8 cellular contexts compared by ENCODE assay signal in the genomic region with DNA sequence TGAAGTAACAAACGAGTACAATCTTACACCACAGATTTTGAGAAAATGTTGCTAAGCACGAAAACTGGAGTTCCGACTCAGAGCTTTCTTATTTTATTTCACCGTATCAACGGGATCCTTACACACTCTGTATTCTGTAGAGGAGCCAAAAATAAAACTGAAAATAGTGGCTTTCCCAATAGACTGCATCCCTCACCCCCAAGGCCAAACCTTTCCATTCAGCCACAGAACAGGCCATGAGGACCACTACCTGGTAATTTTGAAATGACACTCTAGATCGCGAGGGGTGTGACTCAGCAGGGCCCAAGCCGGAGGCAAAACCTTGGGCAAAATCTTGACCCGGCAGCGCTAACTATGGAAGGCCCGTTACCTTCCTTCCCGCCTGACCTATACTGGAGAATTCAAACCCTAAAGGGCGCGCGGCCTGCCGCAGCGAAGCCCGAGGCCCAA. TPM values are rescaled to one million over a fixed set of nuclear protein-coding genes. Genes with fewer than 3 reads are reported as not detected.
A peak's percentile ranks its signal among the peaks of the same experiment; 100 is the strongest.
DNase-seq lines count a peak whose midpoint lies in the region; TF ChIP-seq lines count a peak whose summit lies in the region.

No MANE protein-coding gene starts in this region.

- DNase-seq in activated CD4-positive, alpha-beta T cell treated with anti-CD3 and anti-CD28 coated beads, Interleukin-2, amount 10 ng/mL, durations not matched to agents 7 days and 5 days: no peak
- no peak for DNase-seq in activated CD4-positive, alpha-beta T cell treated with anti-CD3 and anti-CD28 coated beads, Interleukin-2, amount 50 U/mL, for 1 hour
- no peak for DNase-seq in SJCRH30
- DNase-seq in esophagus muscularis mucosa (ENCODE audit: extremely low spot score): no peak
- DNase-seq in progenitor cell of endocrine pancreas (ENCODE audit: low spot score, unreplicated experiment): no peak
- no peak for DNase-seq in NCI-H2107 treated with DMSO at 0.1 percent for 48 hours (lab: John Stamatoyannopoulos, UW; ENCODE audit: unreplicated experiment)
- no peak for DNase-seq in midbrain (lab: John Stamatoyannopoulos, UW)
- DNase-seq in DMS79 treated with DMSO at 0.1 percent for 48 hours (lab: John Stamatoyannopoulos, UW): no peak

- no peaks in the 10 kb centered on the region for H3K9me3 Mint-ChIP-seq in activated CD4-positive, alpha-beta T cell treated with anti-CD3 and anti-CD28 coated beads, Interleukin-2, amount 10 ng/mL, durations not matched to agents 7 days and 5 days
- H3K9me3 Mint-ChIP-seq in progenitor cell of endocrine pancreas (ENCODE audit: low read depth): peaks cover 3% of the 10 kb centered on the region

- WGBS in esophagus muscularis mucosa: 1% methylated on average over 15 of the region's 18 CpGs

- CTCF ChIA-PET in activated CD4-positive, alpha-beta T cell treated with anti-CD3 and anti-CD28 coated beads, Interleukin-2, amount 10 ng/mL, durations not matched to agents 7 days and 5 days (lab: Charles Lee): interaction anchor here (1.2 to 1.6 kb wide), 3 partner anchors 9 to 222 kb away, joined by 4 to 11 read pairs (median 9); partner anchors contain the start of gene KDM3B

- peaks cover 42% of the 10 kb centered on the region for H3K36me3 Mint-ChIP-seq in activated CD4-positive, alpha-beta T cell treated with anti-CD3 and anti-CD28 coated beads, Interleukin-2, amount 10 ng/mL, durations not matched to agents 7 days and 5 days (ENCODE audit: low read depth)
- peaks cover 14% of the 10 kb centered on the region for H3K36me3 Mint-ChIP-seq in progenitor cell of endocrine pancreas (ENCODE audit: insufficient read depth)

- peaks cover 50% of the 10 kb centered on the region for H3K36me3 ChIP-seq in SJCRH30
- peaks cover 22 to 44% (median 39%) of the 10 kb centered on the region in 4 donors for H3K36me3 ChIP-seq in esophagus muscularis mucosa

- no peak for TF ChIP-seq EP300 in esophagus muscularis mucosa (IDR thresholded peaks at IDR 0.05)

- no peaks in the 10 kb centered on the region for H3K27me3 ChIP-seq in SJCRH30
- no peaks in the 10 kb centered on the region for H3K27me3 ChIP-seq in esophagus muscularis mucosa

- H3K27ac ChIP-seq in SJCRH30 (peak overlapping the region; percentile 100), esophagus muscularis mucosa (replicated peaks in 1 of 4) (peak overlapping the region; percentile 91 to 98 (median 94))

- peaks cover 3% of the 10 kb centered on the region; the same call in 1 of the 2 replicates for H3K4me1 ChIP-seq in SJCRH30
- peaks cover 20 to 43% (median 31%) of the 10 kb centered on the region in 4 donors for H3K4me1 ChIP-seq in esophagus muscularis mucosa

- H3K4me3 Mint-ChIP-seq in activated CD4-positive, alpha-beta T cell treated with anti-CD3 and anti-CD28 coated beads, Interleukin-2, amount 10 ng/mL, durations not matched to agents 7 days and 5 days: peak overlapping the region; percentile 98
- H3K4me3 Mint-ChIP-seq in progenitor cell of endocrine pancreas (ENCODE audit: low read depth): peak overlapping the region; percentile 97

- no peak for TF ChIP-seq POLR2A in esophagus muscularis mucosa (IDR thresholded peaks at IDR 0.05; ENCODE audit: low read depth)

- peaks cover 43% of the 10 kb centered on the region for H3K4me1 Mint-ChIP-seq in activated CD4-positive, alpha-beta T cell treated with anti-CD3 and anti-CD28 coated beads, Interleukin-2, amount 10 ng/mL, durations not matched to agents 7 days and 5 days
- H3K4me1 Mint-ChIP-seq in progenitor cell of endocrine pancreas (ENCODE audit: low read depth): peaks cover 14% of the 10 kb centered on the region

- intact Hi-C loops in esophagus muscularis mucosa (cut with DNase I): loop anchor here (5.0 kb wide), 1 partner anchor 688 kb away; no protein-coding TSS in a partner anchor

- H3K4me3 ChIP-seq in SJCRH30: peak overlapping the region; percentile 96
- H3K4me3 ChIP-seq in esophagus muscularis mucosa: peak overlapping the region; percentile 63 to 92 (median 76)

- POLR2A ChIA-PET in activated CD4-positive, alpha-beta T cell treated with anti-CD3 and anti-CD28 coated beads, Interleukin-2, amount 10 ng/mL, durations not matched to agents 7 days and 5 days (lab: Charles Lee): interaction anchor here (0.8 kb wide), 1 partner anchor 10 kb away, joined by 3 read pairs; no protein-coding TSS in a partner anchor

- H3K27me3 Mint-ChIP-seq in activated CD4-positive, alpha-beta T cell treated with anti-CD3 and anti-CD28 coated beads, Interleukin-2, amount 10 ng/mL, durations not matched to agents 7 days and 5 days: no peaks in the 10 kb centered on the region
- H3K27me3 Mint-ChIP-seq in progenitor cell of endocrine pancreas: no peaks in the 10 kb centered on the region

- peak overlapping the region; percentile 100 for H3K27ac Mint-ChIP-seq in activated CD4-positive, alpha-beta T cell treated with anti-CD3 and anti-CD28 coated beads, Interleukin-2, amount 10 ng/mL, durations not matched to agents 7 days and 5 days
- peak overlapping the region; percentile 100 for H3K27ac Mint-ChIP-seq in progenitor cell of endocrine pancreas

- no peaks in the 10 kb centered on the region for H3K9me3 ChIP-seq in SJCRH30 (replicated peaks)
- no peaks in the 10 kb centered on the region for H3K9me3 ChIP-seq in esophagus muscularis mucosa

- TF ChIP-seq CTCF in esophagus muscularis mucosa (IDR thresholded peaks at IDR 0.05) (no peak), progenitor cell of endocrine pancreas (IDR thresholded peaks at IDR 0.05; ENCODE audit: unreplicated experiment) (no peak)

RNA-seq across cellular contexts. Expression of gene HSPA9, which starts 0.4 kb away (rescaled TPM):
- 100 to 1,000 TPM; 168 to 171 TPM for total RNA-seq in activated CD4-positive, alpha-beta T cell treated with anti-CD3 and anti-CD28 coated beads, Interleukin-2, amount 10 ng/mL, durations not matched to agents 7 days and 5 days
- total RNA-seq in SJCRH30 (2014; rRNA removed; shearing (Covaris generic)): 368 and 385 TPM in 2 replicates
- total RNA-seq in esophagus muscularis mucosa (100 to 1,000 TPM; 139 to 250 (median 186) TPM), progenitor cell of endocrine pancreas (174 and 185 TPM in 2 replicates)

RNA-seq across cellular contexts. Expression of gene ETF1, which starts 31.7 kb away (rescaled TPM):
- total RNA-seq in activated CD4-positive, alpha-beta T cell treated with anti-CD3 and anti-CD28 coated beads, Interleukin-2, amount 10 ng/mL, durations not matched to agents 7 days and 5 days: 10 to 100 TPM; 65.3 to 72.1 TPM
- total RNA-seq in SJCRH30 (2014; rRNA removed; shearing (Covaris generic)): 128 and 140 TPM in 2 replicates
- 100 to 1,000 TPM in 3 of 4 donors, 10 to 100 TPM in 1; 90.5 to 154 (median 111) TPM for total RNA-seq in esophagus muscularis mucosa
- 73.1 and 77.6 TPM in 2 replicates for total RNA-seq in progenitor cell of endocrine pancreas
